ENCODE assay signal across 11 cellular contexts in genomic region chr21:38440746-38441145, GRCh38. TPM values are rescaled to one million over a fixed set of nuclear protein-coding genes. Genes with fewer than 3 reads are reported as not detected.
DNase-seq lines count a peak whose midpoint lies in the region; ATAC-seq and TF ChIP-seq lines count a peak whose summit lies in the region.
"Had no signal": no experiment of that assay in that cellular context is flagged by ENCODE, and none has a peak within 500 bp of the region (broad histone marks: within the 10 kb centered on the region; RNA-seq: fewer than 3 reads in every experiment).

No MANE protein-coding gene starts in this region.

- H3K27me3 Mint-ChIP-seq in natural killer cell (ENCODE audit: low read depth in 2 of 2) = no peaks in the 10 kb centered on the region

- no peak overlapping the region for H3K4me3 Mint-ChIP-seq in natural killer cell

- no peaks in the 10 kb centered on the region for H3K9me3 Mint-ChIP-seq in natural killer cell

- peak; percentile 75 for DNase-seq in AG09309 (ENCODE audit: low read depth)
- peak; percentile 96 for DNase-seq in HT1080 (ENCODE audit: low read depth)
- peak; percentile 91 for DNase-seq in amniotic epithelial cell (ENCODE audit: low read depth)
- DNase-seq in kidney epithelial cell (ENCODE audit: low read depth) = peak; percentile 85
- no peak for DNase-seq in ecto neural progenitor cell (ENCODE audit: low spot score)
- no peak for DNase-seq in natural killer cell
- DNase-seq in GM13976 (ENCODE audit: low spot score) = no peak
- DNase-seq: activated T-cell treated with anti-CD3 and anti-CD28 coated beads for 4 hours, COR-L47 had no signal

- ATAC-seq in natural killer cell (no peak), HG03097 (IDR thresholded peaks at IDR 0.05; ENCODE audit: low FRiP score, unreplicated experiment) (no peak)

- H3K36me3 Mint-ChIP-seq in natural killer cell = no peaks in the 10 kb centered on the region

- no peak overlapping the region for H3K27ac Mint-ChIP-seq in natural killer cell

- peaks cover 0 to 3% of the 10 kb centered on the region in 2 donors for H3K4me1 Mint-ChIP-seq in natural killer cell

- intact Hi-C loops in natural killer cell (cut with micrococcal nuclease) = no loop called here

- no peak for TF ChIP-seq CTCF in AG09309 (IDR thresholded peaks at IDR 0.05; ENCODE audit: control insufficient read depth, insufficient read depth, low read depth, low read length, missing control alignments)
- TF ChIP-seq CTCF in kidney epithelial cell (IDR thresholded peaks at IDR 0.05; ENCODE audit: insufficient read depth, low read length, poor library complexity, severe bottlenecking) = no peak
- TF ChIP-seq CTCF in natural killer cell (IDR thresholded peaks at IDR 0.05) = no peak
- no peak for TF ChIP-seq CTCF in GM13976 (IDR thresholded peaks at IDR 0.05; ENCODE audit: borderline replicate concordance, control extremely low read depth, extremely low read depth, insufficient read depth, missing control alignments)

- H3K27me3 ChIP-seq in kidney epithelial cell (ENCODE audit: control insufficient read depth, insufficient read depth, low read length) = no peaks in the 10 kb centered on the region

- in situ Hi-C loops in GM13976 (cut with MboI; ENCODE audit: low sequenced_read_pairs, unreplicated experiment) = no loop called here

- no peak overlapping the region for H3K4me3 ChIP-seq in AG09309 (ENCODE audit: control insufficient read depth, low read depth, low read length)
- H3K4me3 ChIP-seq in kidney epithelial cell (ENCODE audit: low read depth, low read length) = no peak overlapping the region

- no peaks in the 10 kb centered on the region for H3K36me3 ChIP-seq in kidney epithelial cell (ENCODE audit: control insufficient read depth, insufficient read depth, low read length)

RNA-seq across cellular contexts. Expression of gene ERG, which starts 57.5 kb away (rescaled TPM):
- not detected in 2 replicates for total RNA-seq in HT1080 (2014; rRNA removed; shearing (Covaris generic))
- polyA plus RNA-seq in HT1080 (2015; cell fraction: cytosol; rRNA removed) = not detected in 2 replicates
- not detected in 2 replicates for polyA plus RNA-seq in HT1080 (2015; cell fraction: nucleus; rRNA removed)
- 0.29 and 0.34 TPM in 2 replicates for total RNA-seq in kidney epithelial cell
- under 1 TPM in 2 of 3 donors, not detected in 1; 0.36 to 0.58 TPM for total RNA-seq in natural killer cell
- total RNA-seq: T-helper 1 cell treated with Interleukin-12 subunit alpha and Interleukin-12 subunit beta and Interleukin-4 antibody, amounts not matched to agents 30 ng/mL and 1 ng/mL, for 36 hours had no signal

Comparison
In these comparisons a context has a peak if more than half of its experiments do, and no peak if none do; other contexts are left out.
1. DNase-seq: peak in AG09309 (single experiment), HT1080 (single experiment), amniotic epithelial cell (single experiment) and kidney epithelial cell (single experiment); none in ecto neural progenitor cell (single experiment), natural killer cell (single experiment) and GM13976 (single experiment).